ENCODE assay signal across 1 cellular context in the genomic region with DNA sequence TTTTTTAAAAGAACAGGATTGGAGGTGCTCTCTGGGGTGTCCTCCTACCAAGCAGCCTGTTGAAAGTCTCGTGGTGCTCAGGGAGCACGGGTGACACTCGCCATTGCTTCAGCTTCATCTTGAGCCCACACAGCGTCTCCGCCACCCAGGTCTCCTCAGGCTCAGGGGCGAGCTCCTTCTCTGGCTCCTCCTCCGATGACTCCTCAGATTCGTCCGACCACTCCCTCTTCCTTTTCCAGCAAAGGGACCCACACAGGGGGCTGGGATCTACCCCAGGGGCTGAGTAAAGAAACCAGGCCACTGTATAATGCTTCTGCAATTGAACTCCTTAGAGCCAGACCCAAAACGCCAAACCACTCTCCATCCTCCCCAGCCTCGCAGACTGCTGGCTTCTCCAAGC. TPM values are rescaled to one million over a fixed set of nuclear protein-coding genes. Genes with fewer than 3 reads are reported as not detected.
"Had no signal": no experiment of that assay in that cellular context is flagged by ENCODE, and none has a peak within 500 bp of the region (broad histone marks: within the 10 kb centered on the region; RNA-seq: fewer than 3 reads in every experiment).

No MANE protein-coding gene starts in this region.

RNA-seq across cellular contexts. Expression of gene GDPD1, which starts 40.7 kb away (rescaled TPM):
- total RNA-seq: LHCN-M2 had no signal
